8 cellular contexts compared by ENCODE assay signal in the genomic region with DNA sequence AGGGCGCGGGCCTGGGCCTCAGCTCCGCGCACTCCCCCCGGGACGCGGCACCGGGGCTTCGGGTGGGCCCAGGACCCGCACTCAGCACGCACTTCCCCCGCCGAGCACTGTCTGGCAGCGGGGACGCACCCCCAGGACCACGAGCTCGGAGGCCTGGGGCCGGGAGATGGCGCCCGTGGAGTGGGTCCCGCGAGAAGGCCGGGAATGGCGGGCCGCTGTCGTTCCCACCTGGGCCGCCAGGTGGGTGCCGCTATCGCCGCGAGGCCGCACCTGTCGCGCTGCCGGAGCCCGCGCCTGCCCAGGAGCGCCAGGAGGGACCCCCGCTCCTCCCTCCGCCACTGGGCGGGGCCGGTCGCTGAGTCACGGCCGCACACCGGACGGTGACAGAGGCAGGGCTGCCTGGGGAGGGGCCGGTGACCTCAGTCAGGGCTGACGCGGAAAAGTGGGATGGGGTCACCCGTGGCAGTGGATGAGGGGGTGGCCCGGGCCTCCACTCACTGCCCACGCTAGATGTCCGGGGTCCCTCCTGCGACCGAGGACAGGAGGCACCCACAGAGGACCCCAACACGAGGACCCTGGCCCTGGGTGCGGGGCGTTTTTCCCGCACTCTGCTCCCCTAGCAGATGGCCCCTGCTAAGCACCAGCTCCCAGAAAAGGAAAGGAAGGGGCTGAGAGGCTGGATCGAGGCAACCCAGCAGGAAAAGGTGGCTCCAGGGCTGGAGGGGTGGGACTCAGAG. TPM values are rescaled to one million over a fixed set of nuclear protein-coding genes. Genes with fewer than 3 reads are reported as not detected.
A peak's percentile ranks its signal among the peaks of the same experiment; 100 is the strongest.
DNase-seq lines count a peak whose midpoint lies in the region; ATAC-seq and TF ChIP-seq lines count a peak whose summit lies in the region.

No MANE protein-coding gene starts in this region.

- peaks cover 2% of the 10 kb centered on the region for H3K36me3 Mint-ChIP-seq in activated CD4-positive, alpha-beta T cell treated with anti-CD3 and anti-CD28 coated beads for 36 hours (ENCODE audit: low read depth)

- DNase-seq in HL-60 (ENCODE audit: low read depth in 1 of 2, low spot score in 1 of 2): no peak
- DNase-seq in activated CD4-positive, alpha-beta T cell treated with anti-CD3 and anti-CD28 coated beads for 36 hours: peak; percentile 79
- peak; percentile 66 for DNase-seq in effector CD4-positive, alpha-beta T cell

- 5% methylated on average over 61 of the region's 61 CpGs for WGBS in thymus

- H3K27me3 Mint-ChIP-seq in activated CD4-positive, alpha-beta T cell treated with anti-CD3 and anti-CD28 coated beads for 36 hours: peaks cover 2% of the 10 kb centered on the region

- H3K9ac ChIP-seq in mucosa of rectum (ENCODE audit: low read depth in 1 of 2, low read length in 2 of 2): peak overlapping the region; percentile 63 to 81

- H3K36me3 ChIP-seq in mucosa of rectum (ENCODE audit: control insufficient read depth in 2 of 2, insufficient read depth in 2 of 2, low read length in 2 of 2) (no peaks in the 10 kb centered on the region), thymus (ENCODE audit: control insufficient read depth, insufficient read depth) (no peaks in the 10 kb centered on the region)

- H3K9me3 Mint-ChIP-seq in activated CD4-positive, alpha-beta T cell treated with anti-CD3 and anti-CD28 coated beads for 36 hours (ENCODE audit: low read depth): no peaks in the 10 kb centered on the region

- CTCF ChIA-PET in activated CD4-positive, alpha-beta T cell treated with anti-CD3 and anti-CD28 coated beads for 36 hours (lab: Charles Lee): interaction anchor here (0.8 to 1.2 kb wide), 6 partner anchors 11 to 314 kb away, joined by 3 to 4 read pairs (median 3); a partner anchor contains a TSS

- H3K9me3 ChIP-seq in mucosa of rectum (ENCODE audit: control insufficient read depth in 2 of 2, low read length in 2 of 2) (no peaks in the 10 kb centered on the region), thymus (ENCODE audit: control insufficient read depth) (no peaks in the 10 kb centered on the region)

- no peak overlapping the region for H3K27ac Mint-ChIP-seq in activated CD4-positive, alpha-beta T cell treated with anti-CD3 and anti-CD28 coated beads for 36 hours

- H3K4me3 Mint-ChIP-seq in activated CD4-positive, alpha-beta T cell treated with anti-CD3 and anti-CD28 coated beads for 36 hours: peak overlapping the region; percentile 40

- peak; percentile 47 for ATAC-seq in activated CD4-positive, alpha-beta T cell treated with anti-CD3 and anti-CD28 coated beads for 36 hours
- ATAC-seq in HG03135 (IDR thresholded peaks at IDR 0.05; ENCODE audit: unreplicated experiment) (no peak), HG02759 (IDR thresholded peaks at IDR 0.05; ENCODE audit: unreplicated experiment) (no peak)

- H3K4me3 ChIP-seq in HL-60 (replicated peaks; ENCODE audit: insufficient read depth, low read length): peak overlapping the region; percentile 45
- H3K4me3 ChIP-seq in mucosa of rectum (ENCODE audit: low read length in 2 of 2): peak overlapping the region; percentile 58 to 69
- H3K4me3 ChIP-seq in thymus (ENCODE audit: low read length): peak overlapping the region; percentile 44

- H3K4me1 ChIP-seq in mucosa of rectum (ENCODE audit: control insufficient read depth in 2 of 2, insufficient read depth in 2 of 2, low read length in 2 of 2): peaks cover 37% of the 10 kb centered on the region in 2 donors
- peaks cover 9% of the 10 kb centered on the region for H3K4me1 ChIP-seq in thymus (ENCODE audit: control insufficient read depth, insufficient read depth, low read length)

- H3K4me1 Mint-ChIP-seq in activated CD4-positive, alpha-beta T cell treated with anti-CD3 and anti-CD28 coated beads for 36 hours: peaks cover 14% of the 10 kb centered on the region

- H3K27ac ChIP-seq in C4-2B (peak overlapping the region; percentile 88), HL-60 (replicated peaks) (no peak overlapping the region), mucosa of rectum (ENCODE audit: low read depth in 2 of 2, low read length in 2 of 2) (peak overlapping the region; percentile 84 to 87), thymus (ENCODE audit: low read depth) (peak overlapping the region; percentile 60)

- TF ChIP-seq CTCF in C4-2B (conservative IDR thresholded peaks at IDR 0.05): peak; percentile 90
- no peak for TF ChIP-seq CTCF in HL-60 (IDR thresholded peaks at IDR 0.05; ENCODE audit: insufficient read depth, low read length)

- POLR2A ChIA-PET in activated CD4-positive, alpha-beta T cell treated with anti-CD3 and anti-CD28 coated beads for 36 hours (lab: Charles Lee): interaction anchor here (0.6 kb wide), 1 partner anchor 328 kb away, joined by 3 read pairs; no protein-coding TSS in a partner anchor

- intact Hi-C loops in activated CD4-positive, alpha-beta T cell treated with anti-CD3 and anti-CD28 coated beads for 36 hours (cut with DNase I, micrococcal nuclease): loop anchor here in 1 of 2 experiments (1.0 to 10.0 kb wide), 2 partner anchors 33 to 775 kb away; a partner anchor contains a TSS

- H3K27me3 ChIP-seq in HL-60 (ENCODE audit: insufficient read depth, poor library complexity, severe bottlenecking) (peaks cover 7% of the 10 kb centered on the region), mucosa of rectum (ENCODE audit: control insufficient read depth in 2 of 2, insufficient read depth in 2 of 2, low read length in 2 of 2) (peaks cover 0 to under 1% of the 10 kb centered on the region in 2 donors), thymus (ENCODE audit: control insufficient read depth, insufficient read depth) (peaks cover 32% of the 10 kb centered on the region)

RNA-seq across cellular contexts. Expression of a gene that starts 6.9 kb away (rescaled TPM):
- 1,000 to 10,000 TPM; 4,119 to 5,987 TPM for total RNA-seq in activated CD4-positive, alpha-beta T cell treated with anti-CD3 and anti-CD28 coated beads for 36 hours
- 2,739 TPM for polyA plus RNA-seq in thymus

RNA-seq across cellular contexts. Expression of a gene that starts 8.7 kb away (rescaled TPM):
- total RNA-seq in activated CD4-positive, alpha-beta T cell treated with anti-CD3 and anti-CD28 coated beads for 36 hours: under 1 TPM; 0.23 to 0.58 TPM
- polyA plus RNA-seq in thymus: 0.87 TPM

RNA-seq across cellular contexts. Expression of a gene that starts 32.7 kb away (rescaled TPM):
- total RNA-seq in activated CD4-positive, alpha-beta T cell treated with anti-CD3 and anti-CD28 coated beads for 36 hours: 10 to 100 TPM; 30.4 to 39.3 TPM
- polyA plus RNA-seq in thymus: 43.9 TPM

Comparison
In these comparisons a context has a peak if more than half of its experiments do, and no peak if none do; other contexts are left out.
1. DNase-seq: peak in activated CD4-positive, alpha-beta T cell treated with anti-CD3 and anti-CD28 coated beads for 36 hours (single experiment) and effector CD4-positive, alpha-beta T cell (single experiment); none in HL-60 (0 of 2).
2. Peak in every context shown above with its lines, with median percentiles within 50 percentile points of each other: H3K4me3 ChIP-seq.